1 cellular context compared by ENCODE assay signal in the genomic region with DNA sequence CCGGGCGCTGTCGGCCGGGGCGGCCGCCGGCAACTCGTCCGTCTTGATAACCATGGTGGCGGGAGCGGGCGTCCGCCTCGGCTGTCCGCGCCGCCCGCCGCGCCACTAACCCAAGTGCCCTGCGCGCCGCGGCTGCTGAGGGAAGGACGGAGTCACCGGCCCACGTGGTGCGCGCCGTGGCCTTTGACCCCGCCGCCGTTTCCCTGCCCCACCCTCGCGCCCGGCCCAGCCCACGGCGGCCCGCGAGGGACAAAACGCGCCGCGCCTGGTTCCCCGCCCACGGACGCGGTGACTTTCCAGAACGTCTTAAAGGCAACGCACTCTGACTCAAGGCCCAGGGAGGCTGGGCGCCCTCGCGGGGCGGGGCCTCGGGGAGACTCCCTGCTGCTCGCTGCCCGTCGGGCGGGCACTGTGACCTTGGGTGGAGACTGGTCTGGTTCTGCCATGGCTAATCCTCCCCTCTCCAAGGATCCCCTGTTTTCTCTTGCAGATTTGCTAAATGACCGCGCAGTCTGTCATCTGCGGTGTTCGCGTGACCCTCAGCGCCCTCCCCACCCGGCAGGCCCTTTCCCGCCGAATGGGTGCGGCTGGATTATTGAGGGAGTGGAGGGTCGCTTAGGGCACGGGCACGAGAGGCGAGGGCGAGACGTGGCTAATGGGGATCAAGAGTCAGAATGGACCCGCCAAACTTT.
A peak's percentile ranks its signal among the peaks of the same experiment; 100 is the strongest.
TF ChIP-seq lines count a peak whose summit lies in the region.

A gene with protein sequence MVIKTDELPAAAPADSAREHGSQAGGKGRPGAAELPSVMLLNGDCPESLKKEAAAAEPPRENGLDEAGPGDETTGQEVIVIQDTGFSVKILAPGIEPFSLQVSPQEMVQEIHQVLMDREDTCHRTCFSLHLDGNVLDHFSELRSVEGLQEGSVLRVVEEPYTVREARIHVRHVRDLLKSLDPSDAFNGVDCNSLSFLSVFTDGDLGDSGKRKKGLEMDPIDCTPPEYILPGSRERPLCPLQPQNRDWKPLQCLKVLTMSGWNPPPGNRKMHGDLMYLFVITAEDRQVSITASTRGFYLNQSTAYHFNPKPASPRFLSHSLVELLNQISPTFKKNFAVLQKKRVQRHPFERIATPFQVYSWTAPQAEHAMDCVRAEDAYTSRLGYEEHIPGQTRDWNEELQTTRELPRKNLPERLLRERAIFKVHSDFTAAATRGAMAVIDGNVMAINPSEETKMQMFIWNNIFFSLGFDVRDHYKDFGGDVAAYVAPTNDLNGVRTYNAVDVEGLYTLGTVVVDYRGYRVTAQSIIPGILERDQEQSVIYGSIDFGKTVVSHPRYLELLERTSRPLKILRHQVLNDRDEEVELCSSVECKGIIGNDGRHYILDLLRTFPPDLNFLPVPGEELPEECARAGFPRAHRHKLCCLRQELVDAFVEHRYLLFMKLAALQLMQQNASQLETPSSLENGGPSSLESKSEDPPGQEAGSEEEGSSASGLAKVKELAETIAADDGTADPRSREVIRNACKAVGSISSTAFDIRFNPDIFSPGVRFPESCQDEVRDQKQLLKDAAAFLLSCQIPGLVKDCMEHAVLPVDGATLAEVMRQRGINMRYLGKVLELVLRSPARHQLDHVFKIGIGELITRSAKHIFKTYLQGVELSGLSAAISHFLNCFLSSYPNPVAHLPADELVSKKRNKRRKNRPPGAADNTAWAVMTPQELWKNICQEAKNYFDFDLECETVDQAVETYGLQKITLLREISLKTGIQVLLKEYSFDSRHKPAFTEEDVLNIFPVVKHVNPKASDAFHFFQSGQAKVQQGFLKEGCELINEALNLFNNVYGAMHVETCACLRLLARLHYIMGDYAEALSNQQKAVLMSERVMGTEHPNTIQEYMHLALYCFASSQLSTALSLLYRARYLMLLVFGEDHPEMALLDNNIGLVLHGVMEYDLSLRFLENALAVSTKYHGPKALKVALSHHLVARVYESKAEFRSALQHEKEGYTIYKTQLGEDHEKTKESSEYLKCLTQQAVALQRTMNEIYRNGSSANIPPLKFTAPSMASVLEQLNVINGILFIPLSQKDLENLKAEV (N-terminal part only) (minus strand): TSS at position 157 of the 692 bp plus-strand sequence. CDS start 103 bp downstream, at position 54.

TF ChIP-seq in HEK293, 187 proteins besides CTCF, POLR2A, EP300 and RAD21 (continued from another document and continues in another):
- TF ChIP-seq, protein P1, sequence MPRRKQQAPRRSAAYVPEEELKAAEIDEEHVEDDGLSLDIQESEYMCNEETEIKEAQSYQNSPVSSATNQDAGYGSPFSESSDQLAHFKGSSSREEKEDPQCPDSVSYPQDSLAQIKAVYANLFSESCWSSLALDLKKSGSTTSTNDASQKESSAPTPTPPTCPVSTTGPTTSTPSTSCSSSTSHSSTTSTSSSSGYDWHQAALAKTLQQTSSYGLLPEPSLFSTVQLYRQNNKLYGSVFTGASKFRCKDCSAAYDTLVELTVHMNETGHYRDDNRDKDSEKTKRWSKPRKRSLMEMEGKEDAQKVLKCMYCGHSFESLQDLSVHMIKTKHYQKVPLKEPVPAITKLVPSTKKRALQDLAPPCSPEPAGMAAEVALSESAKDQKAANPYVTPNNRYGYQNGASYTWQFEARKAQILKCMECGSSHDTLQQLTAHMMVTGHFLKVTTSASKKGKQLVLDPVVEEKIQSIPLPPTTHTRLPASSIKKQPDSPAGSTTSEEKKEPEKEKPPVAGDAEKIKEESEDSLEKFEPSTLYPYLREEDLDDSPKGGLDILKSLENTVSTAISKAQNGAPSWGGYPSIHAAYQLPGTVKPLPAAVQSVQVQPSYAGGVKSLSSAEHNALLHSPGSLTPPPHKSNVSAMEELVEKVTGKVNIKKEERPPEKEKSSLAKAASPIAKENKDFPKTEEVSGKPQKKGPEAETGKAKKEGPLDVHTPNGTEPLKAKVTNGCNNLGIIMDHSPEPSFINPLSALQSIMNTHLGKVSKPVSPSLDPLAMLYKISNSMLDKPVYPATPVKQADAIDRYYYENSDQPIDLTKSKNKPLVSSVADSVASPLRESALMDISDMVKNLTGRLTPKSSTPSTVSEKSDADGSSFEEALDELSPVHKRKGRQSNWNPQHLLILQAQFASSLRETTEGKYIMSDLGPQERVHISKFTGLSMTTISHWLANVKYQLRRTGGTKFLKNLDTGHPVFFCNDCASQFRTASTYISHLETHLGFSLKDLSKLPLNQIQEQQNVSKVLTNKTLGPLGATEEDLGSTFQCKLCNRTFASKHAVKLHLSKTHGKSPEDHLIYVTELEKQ (tag by site-specific recombination; IDR thresholded peaks at IDR 0.05; ENCODE audit: borderline replicate concordance), result no peak
- TF ChIP-seq ZNF626 (tag by site-specific recombination; IDR thresholded peaks at IDR 0.05) (no peak), ZNF768 (tag by site-specific recombination; IDR thresholded peaks at IDR 0.05) (no peak), ZNF311 (tag by site-specific recombination; IDR thresholded peaks at IDR 0.05; ENCODE audit: borderline replicate concordance) (no peak), ZNF341 (tag by site-specific recombination; IDR thresholded peaks at IDR 0.05; ENCODE audit: low read depth) (peak; percentile 16; the same call in 1 of the 2 replicates), ZNF596 (tag by site-specific recombination; IDR thresholded peaks at IDR 0.05) (no peak), ZBTB20 (tag by site-specific recombination; IDR thresholded peaks at IDR 0.05) (peak; percentile 6; the same call in 1 of the 2 replicates), ZFHX2 (tag by site-specific recombination; conservative IDR thresholded peaks at IDR 0.05) (peak; percentile 97), ZNF335 (tag by site-specific recombination; conservative IDR thresholded peaks at IDR 0.05) (peak; percentile 63), ZNF174 (tag by site-specific recombination; IDR thresholded peaks at IDR 0.05) (no peak), ZNF747 (tag by site-specific recombination; IDR thresholded peaks at IDR 0.05) (no peak), HOXC10 (CRISPR knock-in tag; IDR thresholded peaks at IDR 0.05) (no peak), IKZF3 (tag by site-specific recombination; IDR thresholded peaks at IDR 0.05) (no peak), ZNF121 (tag by site-specific recombination; IDR thresholded peaks at IDR 0.05) (no peak), BCL11B (tag by site-specific recombination; IDR thresholded peaks at IDR 0.05; ENCODE audit: low read depth) (peak; percentile 71; the same call in 1 of the 2 replicates), ZXDB (tag by site-specific recombination; IDR thresholded peaks at IDR 0.05) (no peak; the same call in 1 of the 2 replicates), ZBTB17 (tag by site-specific recombination; IDR thresholded peaks at IDR 0.05) (peak; percentile 29; the same call in 1 of the 2 replicates), ZFP37 (tag by site-specific recombination; IDR thresholded peaks at IDR 0.05) (no peak), ZNF140 (tag by site-specific recombination; IDR thresholded peaks at IDR 0.05) (no peak), RBAK (tag by site-specific recombination; IDR thresholded peaks at IDR 0.05) (no peak), ZNF37A (tag by site-specific recombination; IDR thresholded peaks at IDR 0.05) (no peak), ZNF239 (tag by site-specific recombination; IDR thresholded peaks at IDR 0.05) (no peak), MYNN (tag by site-specific recombination; IDR thresholded peaks at IDR 0.05; ENCODE audit: borderline replicate concordance) (no peak), YY2 (tag by site-specific recombination; IDR thresholded peaks at IDR 0.05) (0 out of 2 replicates have a peak, but pooled peaks have one; percentile 15), ZNF76 (tag by site-specific recombination; IDR thresholded peaks at IDR 0.05; ENCODE audit: borderline replicate concordance, low read depth) (peak; percentile 88)
- TF ChIP-seq, protein P2, sequence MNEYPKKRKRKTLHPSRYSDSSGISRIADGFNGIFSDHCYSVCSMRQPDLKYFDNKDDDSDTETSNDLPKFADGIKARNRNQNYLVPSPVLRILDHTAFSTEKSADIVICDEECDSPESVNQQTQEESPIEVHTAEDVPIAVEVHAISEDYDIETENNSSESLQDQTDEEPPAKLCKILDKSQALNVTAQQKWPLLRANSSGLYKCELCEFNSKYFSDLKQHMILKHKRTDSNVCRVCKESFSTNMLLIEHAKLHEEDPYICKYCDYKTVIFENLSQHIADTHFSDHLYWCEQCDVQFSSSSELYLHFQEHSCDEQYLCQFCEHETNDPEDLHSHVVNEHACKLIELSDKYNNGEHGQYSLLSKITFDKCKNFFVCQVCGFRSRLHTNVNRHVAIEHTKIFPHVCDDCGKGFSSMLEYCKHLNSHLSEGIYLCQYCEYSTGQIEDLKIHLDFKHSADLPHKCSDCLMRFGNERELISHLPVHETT (tag by site-specific recombination; IDR thresholded peaks at IDR 0.05), result peak; percentile 44; the same call in 1 of the 2 replicates
- TF ChIP-seq, protein P3, sequence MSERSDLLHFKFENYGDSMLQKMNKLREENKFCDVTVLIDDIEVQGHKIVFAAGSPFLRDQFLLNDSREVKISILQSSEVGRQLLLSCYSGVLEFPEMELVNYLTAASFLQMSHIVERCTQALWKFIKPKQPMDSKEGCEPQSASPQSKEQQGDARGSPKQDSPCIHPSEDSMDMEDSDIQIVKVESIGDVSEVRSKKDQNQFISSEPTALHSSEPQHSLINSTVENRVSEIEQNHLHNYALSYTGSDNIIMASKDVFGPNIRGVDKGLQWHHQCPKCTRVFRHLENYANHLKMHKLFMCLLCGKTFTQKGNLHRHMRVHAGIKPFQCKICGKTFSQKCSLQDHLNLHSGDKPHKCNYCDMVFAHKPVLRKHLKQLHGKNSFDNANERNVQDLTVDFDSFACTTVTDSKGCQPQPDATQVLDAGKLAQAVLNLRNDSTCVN (tag by site-specific recombination; optimal IDR thresholded peaks at IDR 0.05), result peak; percentile 66
- TF ChIP-seq, protein P4, sequence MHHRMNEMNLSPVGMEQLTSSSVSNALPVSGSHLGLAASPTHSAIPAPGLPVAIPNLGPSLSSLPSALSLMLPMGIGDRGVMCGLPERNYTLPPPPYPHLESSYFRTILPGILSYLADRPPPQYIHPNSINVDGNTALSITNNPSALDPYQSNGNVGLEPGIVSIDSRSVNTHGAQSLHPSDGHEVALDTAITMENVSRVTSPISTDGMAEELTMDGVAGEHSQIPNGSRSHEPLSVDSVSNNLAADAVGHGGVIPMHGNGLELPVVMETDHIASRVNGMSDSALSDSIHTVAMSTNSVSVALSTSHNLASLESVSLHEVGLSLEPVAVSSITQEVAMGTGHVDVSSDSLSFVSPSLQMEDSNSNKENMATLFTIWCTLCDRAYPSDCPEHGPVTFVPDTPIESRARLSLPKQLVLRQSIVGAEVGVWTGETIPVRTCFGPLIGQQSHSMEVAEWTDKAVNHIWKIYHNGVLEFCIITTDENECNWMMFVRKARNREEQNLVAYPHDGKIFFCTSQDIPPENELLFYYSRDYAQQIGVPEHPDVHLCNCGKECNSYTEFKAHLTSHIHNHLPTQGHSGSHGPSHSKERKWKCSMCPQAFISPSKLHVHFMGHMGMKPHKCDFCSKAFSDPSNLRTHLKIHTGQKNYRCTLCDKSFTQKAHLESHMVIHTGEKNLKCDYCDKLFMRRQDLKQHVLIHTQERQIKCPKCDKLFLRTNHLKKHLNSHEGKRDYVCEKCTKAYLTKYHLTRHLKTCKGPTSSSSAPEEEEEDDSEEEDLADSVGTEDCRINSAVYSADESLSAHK (tag by site-specific recombination; IDR thresholded peaks at IDR 0.05), result no peak
- TF ChIP-seq, protein P5, sequence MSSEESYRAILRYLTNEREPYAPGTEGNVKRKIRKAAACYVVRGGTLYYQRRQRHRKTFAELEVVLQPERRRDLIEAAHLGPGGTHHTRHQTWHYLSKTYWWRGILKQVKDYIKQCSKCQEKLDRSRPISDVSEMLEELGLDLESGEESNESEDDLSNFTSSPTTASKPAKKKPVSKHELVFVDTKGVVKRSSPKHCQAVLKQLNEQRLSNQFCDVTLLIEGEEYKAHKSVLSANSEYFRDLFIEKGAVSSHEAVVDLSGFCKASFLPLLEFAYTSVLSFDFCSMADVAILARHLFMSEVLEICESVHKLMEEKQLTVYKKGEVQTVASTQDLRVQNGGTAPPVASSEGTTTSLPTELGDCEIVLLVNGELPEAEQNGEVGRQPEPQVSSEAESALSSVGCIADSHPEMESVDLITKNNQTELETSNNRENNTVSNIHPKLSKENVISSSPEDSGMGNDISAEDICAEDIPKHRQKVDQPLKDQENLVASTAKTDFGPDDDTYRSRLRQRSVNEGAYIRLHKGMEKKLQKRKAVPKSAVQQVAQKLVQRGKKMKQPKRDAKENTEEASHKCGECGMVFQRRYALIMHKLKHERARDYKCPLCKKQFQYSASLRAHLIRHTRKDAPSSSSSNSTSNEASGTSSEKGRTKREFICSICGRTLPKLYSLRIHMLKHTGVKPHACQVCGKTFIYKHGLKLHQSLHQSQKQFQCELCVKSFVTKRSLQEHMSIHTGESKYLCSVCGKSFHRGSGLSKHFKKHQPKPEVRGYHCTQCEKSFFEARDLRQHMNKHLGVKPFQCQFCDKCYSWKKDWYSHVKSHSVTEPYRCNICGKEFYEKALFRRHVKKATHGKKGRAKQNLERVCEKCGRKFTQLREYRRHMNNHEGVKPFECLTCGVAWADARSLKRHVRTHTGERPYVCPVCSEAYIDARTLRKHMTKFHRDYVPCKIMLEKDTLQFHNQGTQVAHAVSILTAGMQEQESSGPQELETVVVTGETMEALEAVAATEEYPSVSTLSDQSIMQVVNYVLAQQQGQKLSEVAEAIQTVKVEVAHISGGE (tag by site-specific recombination; conservative IDR thresholded peaks at IDR 0.05; ENCODE audit: low read depth), result no peak
- TF ChIP-seq, protein P6, sequence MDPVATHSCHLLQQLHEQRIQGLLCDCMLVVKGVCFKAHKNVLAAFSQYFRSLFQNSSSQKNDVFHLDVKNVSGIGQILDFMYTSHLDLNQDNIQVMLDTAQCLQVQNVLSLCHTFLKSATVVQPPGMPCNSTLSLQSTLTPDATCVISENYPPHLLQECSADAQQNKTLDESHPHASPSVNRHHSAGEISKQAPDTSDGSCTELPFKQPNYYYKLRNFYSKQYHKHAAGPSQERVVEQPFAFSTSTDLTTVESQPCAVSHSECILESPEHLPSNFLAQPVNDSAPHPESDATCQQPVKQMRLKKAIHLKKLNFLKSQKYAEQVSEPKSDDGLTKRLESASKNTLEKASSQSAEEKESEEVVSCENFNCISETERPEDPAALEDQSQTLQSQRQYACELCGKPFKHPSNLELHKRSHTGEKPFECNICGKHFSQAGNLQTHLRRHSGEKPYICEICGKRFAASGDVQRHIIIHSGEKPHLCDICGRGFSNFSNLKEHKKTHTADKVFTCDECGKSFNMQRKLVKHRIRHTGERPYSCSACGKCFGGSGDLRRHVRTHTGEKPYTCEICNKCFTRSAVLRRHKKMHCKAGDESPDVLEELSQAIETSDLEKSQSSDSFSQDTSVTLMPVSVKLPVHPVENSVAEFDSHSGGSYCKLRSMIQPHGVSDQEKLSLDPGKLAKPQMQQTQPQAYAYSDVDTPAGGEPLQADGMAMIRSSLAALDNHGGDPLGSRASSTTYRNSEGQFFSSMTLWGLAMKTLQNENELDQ (tag by site-specific recombination; IDR thresholded peaks at IDR 0.05; ENCODE audit: low read depth), result no peak
- TF ChIP-seq, protein P7, sequence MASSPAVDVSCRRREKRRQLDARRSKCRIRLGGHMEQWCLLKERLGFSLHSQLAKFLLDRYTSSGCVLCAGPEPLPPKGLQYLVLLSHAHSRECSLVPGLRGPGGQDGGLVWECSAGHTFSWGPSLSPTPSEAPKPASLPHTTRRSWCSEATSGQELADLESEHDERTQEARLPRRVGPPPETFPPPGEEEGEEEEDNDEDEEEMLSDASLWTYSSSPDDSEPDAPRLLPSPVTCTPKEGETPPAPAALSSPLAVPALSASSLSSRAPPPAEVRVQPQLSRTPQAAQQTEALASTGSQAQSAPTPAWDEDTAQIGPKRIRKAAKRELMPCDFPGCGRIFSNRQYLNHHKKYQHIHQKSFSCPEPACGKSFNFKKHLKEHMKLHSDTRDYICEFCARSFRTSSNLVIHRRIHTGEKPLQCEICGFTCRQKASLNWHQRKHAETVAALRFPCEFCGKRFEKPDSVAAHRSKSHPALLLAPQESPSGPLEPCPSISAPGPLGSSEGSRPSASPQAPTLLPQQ (tag by site-specific recombination; IDR thresholded peaks at IDR 0.05), result no peak; the same call in 1 of the 2 replicates
